15 cellular contexts compared by ENCODE assay signal in genomic region chr10:70063418-70064098, GRCh38. TPM values are rescaled to one million over a fixed set of nuclear protein-coding genes. Genes with fewer than 3 reads are reported as not detected.
DNase-seq lines count a peak whose midpoint lies in the region; ATAC-seq and TF ChIP-seq lines count a peak whose summit lies in the region.
"Had no signal": no experiment of that assay in that cellular context is flagged by ENCODE, and none has a peak within 500 bp of the region (broad histone marks: within the 10 kb centered on the region; RNA-seq: fewer than 3 reads in every experiment).

No MANE protein-coding gene starts in this region.

- peaks cover 27% of the 10 kb centered on the region for H3K36me3 ChIP-seq in BLaER1

- no peaks in the 10 kb centered on the region for H3K27me3 ChIP-seq in BLaER1

- H3K4me3 Mint-ChIP-seq in activated T-cell treated with anti-CD3 and anti-CD28 coated beads, Interleukin-2, amount 50 U/mL, for 24 hours = no peak overlapping the region
- H3K4me3 Mint-ChIP-seq in mesothelial cell of epicardium = no peak overlapping the region

- H3K4me3 ChIP-seq in BLaER1 = no peak overlapping the region
- H3K4me3 ChIP-seq: PC-9 had no signal

- no peaks in the 10 kb centered on the region for H3K27me3 Mint-ChIP-seq in activated T-cell treated with anti-CD3 and anti-CD28 coated beads, Interleukin-2, amount 50 U/mL, for 24 hours
- H3K27me3 Mint-ChIP-seq in mesothelial cell of epicardium (ENCODE audit: low read depth) = no peaks in the 10 kb centered on the region

- ATAC-seq in GM18505 (IDR thresholded peaks at IDR 0.05; ENCODE audit: unreplicated experiment) = no peak

- H3K9ac ChIP-seq in BLaER1 = no peak overlapping the region

- H3K4me1 Mint-ChIP-seq in activated T-cell treated with anti-CD3 and anti-CD28 coated beads, Interleukin-2, amount 50 U/mL, for 24 hours (ENCODE audit: low read depth) = peaks cover 3% of the 10 kb centered on the region
- H3K4me1 Mint-ChIP-seq in mesothelial cell of epicardium = peaks cover 6% of the 10 kb centered on the region

- H3K27ac Mint-ChIP-seq in activated T-cell treated with anti-CD3 and anti-CD28 coated beads, Interleukin-2, amount 50 U/mL, for 24 hours = peak overlapping the region; percentile 81
- H3K27ac Mint-ChIP-seq in mesothelial cell of epicardium = peak overlapping the region; percentile 45

- TF ChIP-seq POLR2A in GM18505 (IDR thresholded peaks at IDR 0.05; ENCODE audit: borderline replicate concordance, extremely low read depth, insufficient read depth, insufficient read length) = no peak

- TF ChIP-seq CTCF in mesothelial cell of epicardium (IDR thresholded peaks at IDR 0.05; ENCODE audit: unreplicated experiment) = no peak

- H3K4me2 ChIP-seq in BLaER1 = 0 out of 2 replicates have a peak overlapping the region, but pooled peaks have one; percentile 40
- H3K4me2 ChIP-seq: PC-9 had no signal

- H4K20me1 ChIP-seq in BLaER1 = peaks cover 70% of the 10 kb centered on the region

- H3K4me1 ChIP-seq in BLaER1 = peaks cover 25% of the 10 kb centered on the region

- H3K9me3 Mint-ChIP-seq in activated T-cell treated with anti-CD3 and anti-CD28 coated beads, Interleukin-2, amount 50 U/mL, for 24 hours = no peaks in the 10 kb centered on the region
- H3K9me3 Mint-ChIP-seq in mesothelial cell of epicardium = peaks cover 3% of the 10 kb centered on the region

- no peak overlapping the region for H3K27ac ChIP-seq in BLaER1
- H3K27ac ChIP-seq: C4-2B, PC-9 had no signal

- no peaks in the 10 kb centered on the region for H3K9me3 ChIP-seq in BLaER1

- no peak for DNase-seq in activated T-cell treated with anti-CD3 and anti-CD28 coated beads, Interleukin-2, amount 50 U/mL, for 24 hours
- DNase-seq in activated T-cell treated with anti-CD3 and anti-CD28 coated beads for 4 hours = no peak
- peak; percentile 23 to 24 for DNase-seq in activated T-cell treated with anti-CD3 and anti-CD28 coated beads, Interleukin-2, amount 50 U/mL, for 48 hours
- no peak for DNase-seq in mesothelial cell of epicardium (ENCODE audit: low spot score in 2 of 2, unreplicated experiment in 2 of 2)
- no peak for DNase-seq in effector CD8-positive, alpha-beta T cell (lab: John Stamatoyannopoulos, UW)
- DNase-seq: DMS79, NCI-H1092 treated with DMSO at 0.1 percent for 48 hours, NCI-H2081, NCI-H2171 treated with DMSO at 0.1 percent for 48 hours, NCI-H446, NCI-H526 treated with DMSO at 0.1 percent for 48 hours, PC-9 had no signal

- no peaks in the 10 kb centered on the region for H3K36me3 Mint-ChIP-seq in activated T-cell treated with anti-CD3 and anti-CD28 coated beads, Interleukin-2, amount 50 U/mL, for 24 hours (ENCODE audit: low read depth)
- peaks cover 25% of the 10 kb centered on the region for H3K36me3 Mint-ChIP-seq in mesothelial cell of epicardium

RNA-seq across cellular contexts. Expression of gene MACROH2A2, which starts 10.9 kb away (rescaled TPM):
- 122 to 128 TPM (median 125 TPM) in 3 replicates for total RNA-seq in mesothelial cell of epicardium
- total RNA-seq: PC-9 had no signal

Comparison
In these comparisons a context has a peak if more than half of its experiments do, and no peak if none do; other contexts are left out.
1. DNase-seq: peak in activated T-cell treated with anti-CD3 and anti-CD28 coated beads, Interleukin-2, amount 50 U/mL, for 48 hours (2 of 2); none in activated T-cell treated with anti-CD3 and anti-CD28 coated beads, Interleukin-2, amount 50 U/mL, for 24 hours (single experiment), activated T-cell treated with anti-CD3 and anti-CD28 coated beads for 4 hours (single experiment), mesothelial cell of epicardium (0 of 2) and effector CD8-positive, alpha-beta T cell (single experiment).